24 cellular contexts compared by ENCODE assay signal in the genomic region with DNA sequence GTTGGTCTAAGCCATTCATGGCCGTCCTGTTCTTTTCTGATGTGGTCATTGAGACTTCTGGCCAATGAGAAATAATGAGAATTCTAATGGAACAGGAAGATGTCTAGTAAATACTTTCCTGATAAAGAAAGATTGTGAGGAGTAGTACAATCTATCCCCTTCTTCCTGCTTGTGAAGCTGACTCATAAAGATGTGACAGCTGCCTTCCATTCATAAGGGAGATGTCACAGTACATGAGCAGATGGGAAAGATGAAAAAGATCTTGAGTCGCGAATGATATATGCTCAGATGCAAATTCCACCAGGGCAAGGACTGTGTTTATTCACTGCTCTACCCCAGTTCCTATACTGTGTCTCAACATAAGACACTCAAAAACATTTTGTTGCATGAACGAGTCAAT.
DNase-seq lines count a peak whose midpoint lies in the region; ATAC-seq and TF ChIP-seq lines count a peak whose summit lies in the region.
"Had no signal": no experiment of that assay in that cellular context is flagged by ENCODE, and none has a peak within 500 bp of the region (broad histone marks: within the 10 kb centered on the region; RNA-seq: fewer than 3 reads in every experiment).

No MANE protein-coding gene starts in this region.

- no peak for TF ChIP-seq POLR2A in uterus (IDR thresholded peaks at IDR 0.05)

- H3K27ac ChIP-seq in uterus, result no peak overlapping the region
- H3K27ac ChIP-seq: dorsolateral prefrontal cortex, parathyroid adenoma, VCaP had no signal

- DNase-seq in HCEC 1CT (peak; percentile 81), fibroblast of pulmonary artery (ENCODE audit: low read depth) (peak; percentile 67), putamen (ENCODE audit: low spot score) (peak; percentile 11), posterior cingulate gyrus (no peak), uterus (no peak), ecto neural progenitor cell (ENCODE audit: low spot score) (no peak)
- DNase-seq in activated T-cell treated with anti-CD3 and anti-CD28 coated beads, Interleukin-2, amount 50 U/mL, for 48 hours, result no peak
- DNase-seq: activated CD4-positive, alpha-beta T cell treated with anti-CD3 and anti-CD28 coated beads, Interleukin-2, amount 50 U/mL, for 1 hour; activated CD8-positive, alpha-beta memory T cell treated with anti-CD3 and anti-CD28 coated beads, Interleukin-2, amount 50 U/mL, for 4 hours; activated effector memory CD4-positive, alpha-beta T cell treated with Interleukin-2 at 50 U/mL for 16 hours; activated naive CD8-positive, alpha-beta T cell treated with anti-CD3 and anti-CD28 coated beads, Interleukin-2, amount 50 U/mL, for 24 hours; CD4-positive, alpha-beta T cell; DMS153; dorsolateral prefrontal cortex; H9; left colon; natural killer cell; NCI-H187 treated with DMSO at 0.1 percent for 48 hours; NCI-H345; PC-3 had no signal

- no peak for TF ChIP-seq CTCF in fibroblast of pulmonary artery (IDR thresholded peaks at IDR 0.05; ENCODE audit: low read length, missing control alignments)
- no peak for TF ChIP-seq CTCF in uterus (IDR thresholded peaks at IDR 0.05)

- no peaks in the 10 kb centered on the region for H3K9me3 ChIP-seq in uterus

- no peaks in the 10 kb centered on the region for H3K4me1 ChIP-seq in uterus
- H3K4me1 ChIP-seq: parathyroid adenoma had no signal

- peak; percentile 14 for ATAC-seq in SK-N-SH treated with all-trans-retinoic acid at 6 μM for 48 hours
- ATAC-seq: activated naive CD8-positive, alpha-beta T cell treated with anti-CD3 and anti-CD28 coated beads, Interleukin-2, amount 50 U/mL, for 24 hours; left colon; natural killer cell; PC-3; stimulated activated effector memory CD8-positive, alpha-beta T cell treated with anti-CD3 and anti-CD28 coated beads, Interleukin-12 subunit alpha, Interleukin-12 subunit beta, amount 100 ng/mL, for 72 hours had no signal

- no peaks in the 10 kb centered on the region for H3K36me3 ChIP-seq in uterus

- intact Hi-C loops in posterior cingulate gyrus (cut with DNase I), result no loop called here
- intact Hi-C loops in uterus (cut with DNase I; ENCODE audit: low total_unique reads), result no loop called here

- H3K4me3 ChIP-seq in fibroblast of pulmonary artery (replicated peaks; ENCODE audit: low read depth, low read length) (no peak overlapping the region), uterus (no peak overlapping the region)
- H3K4me3 ChIP-seq: dorsolateral prefrontal cortex had no signal

- no peaks in the 10 kb centered on the region for H3K27me3 ChIP-seq in uterus

TF ChIP-seq in SK-N-SH treated with all-trans-retinoic acid at 6 μM for 48 hours, 23 proteins besides CTCF, POLR2A, EP300 and RAD21:
- TF ChIP-seq ISL1 (CRISPR knock-in tag; IDR thresholded peaks at IDR 0.05), result no peak
- no peak for TF ChIP-seq ZFP3 (CRISPR knock-in tag; IDR thresholded peaks at IDR 0.05)

Comparison
In these comparisons a context has a peak if more than half of its experiments do, and no peak if none do; other contexts are left out.
1. DNase-seq: peak in HCEC 1CT (single experiment), fibroblast of pulmonary artery (single experiment) and putamen (single experiment); none in posterior cingulate gyrus (0 of 10), uterus (0 of 2), activated T-cell treated with anti-CD3 and anti-CD28 coated beads, Interleukin-2, amount 50 U/mL, for 48 hours (0 of 2) and ecto neural progenitor cell (single experiment).